Comparison of ENCODE assay signal across 10 cellular contexts in the genomic region with DNA sequence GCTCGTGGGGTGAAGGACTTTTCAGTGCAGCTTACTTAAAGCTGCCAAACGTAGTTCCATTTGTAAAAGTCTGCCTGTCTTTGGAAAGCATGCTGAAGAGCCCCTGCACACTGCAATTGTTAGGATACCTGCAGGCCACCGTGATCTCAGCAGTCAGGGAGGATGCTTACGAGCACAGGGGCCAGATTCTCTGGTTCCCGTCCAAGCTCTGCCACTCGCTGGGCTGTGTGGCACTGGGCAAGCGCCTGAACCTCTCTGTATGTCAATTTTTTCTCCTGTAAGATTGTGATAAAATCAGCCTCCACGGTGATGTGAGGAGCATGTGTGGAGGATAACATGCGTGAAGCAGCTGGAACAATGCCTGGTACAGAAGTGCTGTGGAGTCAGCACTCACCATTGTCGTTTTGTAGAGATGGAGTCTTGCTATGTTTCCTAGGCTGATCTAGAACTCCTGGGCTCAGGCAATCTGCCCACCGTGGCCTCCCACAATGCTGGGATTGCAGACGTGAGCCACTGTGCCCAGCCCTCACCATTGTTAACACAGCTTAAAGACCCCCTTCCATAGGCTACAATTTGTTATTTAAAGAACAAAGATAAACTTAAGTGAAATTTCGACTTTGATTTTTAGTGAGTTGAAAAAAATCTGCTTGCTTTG. TPM values are rescaled to one million over a fixed set of nuclear protein-coding genes. Genes with fewer than 3 reads are reported as not detected.
DNase-seq lines count a peak whose midpoint lies in the region; ATAC-seq and TF ChIP-seq lines count a peak whose summit lies in the region.
"Had no signal": no experiment of that assay in that cellular context is flagged by ENCODE, and none has a peak within 500 bp of the region (broad histone marks: within the 10 kb centered on the region; RNA-seq: fewer than 3 reads in every experiment).

No MANE protein-coding gene starts in this region.

- H3K4me1 ChIP-seq in A673 (ENCODE audit: insufficient read depth, low read length, poor library complexity, severe bottlenecking) (peaks cover 26% of the 10 kb centered on the region), body of pancreas (peaks cover 39% of the 10 kb centered on the region), muscle layer of duodenum (ENCODE audit: control insufficient read depth in 1 of 2, insufficient read depth in 2 of 2, low read length in 2 of 2) (peaks cover 3 to 14% of the 10 kb centered on the region in 2 donors)
- H3K4me1 ChIP-seq: tibial artery had no signal

- 71 to 82% methylated on average over 7 to 13 of the region's 13 CpGs for WGBS in body of pancreas, 2 donors

- TF ChIP-seq CTCF in A673 (conservative IDR thresholded peaks at IDR 0.05; ENCODE audit: low read depth, low read length) = no peak
- no peak for TF ChIP-seq CTCF in body of pancreas (IDR thresholded peaks at IDR 0.05)

- no peaks in the 10 kb centered on the region for H3K27me3 ChIP-seq in A673 (replicated peaks; ENCODE audit: insufficient read depth, low read depth, low read length, poor library complexity)
- no peaks in the 10 kb centered on the region for H3K27me3 ChIP-seq in body of pancreas
- no peaks in the 10 kb centered on the region for H3K27me3 ChIP-seq in muscle layer of duodenum (ENCODE audit: low read depth, low read length)
- H3K27me3 ChIP-seq: tibial artery had no signal

- H3K36me3 ChIP-seq in A673 (ENCODE audit: insufficient read depth, low read length, poor library complexity, severe bottlenecking) = no peaks in the 10 kb centered on the region
- H3K36me3 ChIP-seq in body of pancreas (replicated peaks in 1 of 2; ENCODE audit: insufficient read depth in 1 of 2, low read depth in 2 of 2) = no peaks in the 10 kb centered on the region
- peaks cover 0 to 10% of the 10 kb centered on the region in 2 donors for H3K36me3 ChIP-seq in muscle layer of duodenum (ENCODE audit: control insufficient read depth in 1 of 2, insufficient read depth in 2 of 2, low read length in 2 of 2)

- no peak for TF ChIP-seq POLR2A in body of pancreas (IDR thresholded peaks at IDR 0.05)

- H3K9me3 ChIP-seq in A673 (ENCODE audit: low read depth, low read length, poor library complexity, severe bottlenecking) (no peaks in the 10 kb centered on the region), body of pancreas (no peaks in the 10 kb centered on the region), muscle layer of duodenum (ENCODE audit: control insufficient read depth in 1 of 2, low read length in 2 of 2) (no peaks in the 10 kb centered on the region)
- H3K9me3 ChIP-seq: tibial artery had no signal

- CTCF ChIA-PET in A673 (lab: Charles Lee) = no interaction called here

- H3K27ac Mint-ChIP-seq in IgD-negative memory B cell = peak overlapping the region in 2 of 3 donors; percentile 64 to 82

- no TSS peak for BruUV-seq in A673 (replicated peaks; lab: Mats Ljungman, UMichigan)

- no peak for DNase-seq in A673 (ENCODE audit: low spot score)
- no peak for DNase-seq in body of pancreas
- no peak for DNase-seq in RPMI8226
- no peak for DNase-seq in stimulated activated naive CD8-positive, alpha-beta T cell treated with anti-CD3 and anti-CD28 coated beads, Interleukin-15, Interleukin-2, amounts not matched to agents 100 U/mL and 50 U/mL, for 24 hours
- DNase-seq: NCI-H2107 had no signal

- H3K4me3 ChIP-seq in A673 (ENCODE audit: low read depth, low read length, poor library complexity, severe bottlenecking) (peak overlapping the region; percentile 58), body of pancreas (no peak overlapping the region), muscle layer of duodenum (ENCODE audit: low read depth in 1 of 2, low read length in 2 of 2) (peak overlapping the region in 1 of 2 donors; percentile 60)
- H3K4me3 ChIP-seq: tibial artery had no signal

- intact Hi-C loops in A673 (cut with micrococcal nuclease; ENCODE audit: unreplicated experiment) (no loop called here), body of pancreas (cut with DNase I) (no loop called here)

- peak overlapping the region; percentile 62 for H3K27ac ChIP-seq in A673 (ENCODE audit: low read depth, low read length, poor library complexity, severe bottlenecking)
- H3K27ac ChIP-seq in body of pancreas = peak overlapping the region; percentile 88 to 98 (median 92)
- H3K27ac ChIP-seq in muscle layer of duodenum (ENCODE audit: low read length) = peak overlapping the region; percentile 63
- H3K27ac ChIP-seq: tibial artery had no signal

- no peaks in the 10 kb centered on the region for H3K9me3 Mint-ChIP-seq in IgD-negative memory B cell

- ATAC-seq in body of pancreas (no peak), HG02981 (IDR thresholded peaks at IDR 0.05; ENCODE audit: unreplicated experiment) (no peak), GM18502 (IDR thresholded peaks at IDR 0.05; ENCODE audit: poor library complexity, unreplicated experiment) (no peak)
- ATAC-seq in stimulated activated naive CD8-positive, alpha-beta T cell treated with anti-CD3 and anti-CD28 coated beads, Interleukin-15, Interleukin-2, amounts not matched to agents 100 U/mL and 50 U/mL, for 24 hours = no peak

- H3K27me3 Mint-ChIP-seq in IgD-negative memory B cell = no peaks in the 10 kb centered on the region

- POLR2A ChIA-PET in A673 (lab: Charles Lee; ENCODE audit: low non-redundant PET) = no interaction called here

- no peaks in the 10 kb centered on the region for H3K36me3 Mint-ChIP-seq in IgD-negative memory B cell

- H3K4me3 Mint-ChIP-seq in IgD-negative memory B cell = peak overlapping the region; percentile 33 to 75 (median 68)

- H3K4me1 Mint-ChIP-seq in IgD-negative memory B cell = peaks cover 11 to 25% (median 25%) of the 10 kb centered on the region in 3 donors

RNA-seq across cellular contexts. Expression of gene ADPRHL1, which starts 3.5 kb away (rescaled TPM):
- 3.9 and 4.4 TPM in 2 replicates for total RNA-seq in A673 (2021)
- 0.19 TPM for polyA plus RNA-seq in IgD-negative memory B cell
- 10 to 100 TPM in 1 of 2 donors, 1 to 10 TPM in 1; 6.0 to 15.8 TPM for total RNA-seq in body of pancreas

RNA-seq across cellular contexts. Expression of gene DCUN1D2, which starts 40.7 kb away (rescaled TPM):
- 38.6 and 44.8 TPM in 2 replicates for total RNA-seq in A673 (2021)
- 10.2 TPM for polyA plus RNA-seq in IgD-negative memory B cell
- total RNA-seq in body of pancreas = 10 to 100 TPM; 12.2 to 14.5 TPM
